Comparison of ENCODE assay signal across 20 cellular contexts in genomic region chr1:185412385-185413074, GRCh38.
DNase-seq lines count a peak whose midpoint lies in the region; ATAC-seq and TF ChIP-seq lines count a peak whose summit lies in the region.
"Had no signal": no experiment of that assay in that cellular context is flagged by ENCODE, and none has a peak within 500 bp of the region (broad histone marks: within the 10 kb centered on the region; RNA-seq: fewer than 3 reads in every experiment).

No MANE protein-coding gene starts in this region.

- peak overlapping the region; percentile 23 for H3K27ac Mint-ChIP-seq in activated CD4-positive, alpha-beta T cell treated with anti-CD3 and anti-CD28 coated beads, Interleukin-2, amount 10 ng/mL, durations not matched to agents 24 days and 14 days
- H3K27ac Mint-ChIP-seq: activated CD4-positive, alpha-beta T cell treated with anti-CD3 and anti-CD28 coated beads, Interleukin-2, amount 10 ng/mL, durations not matched to agents 7 days and 5 days; type B pancreatic cell had no signal

- CTCF ChIA-PET in RWPE1 (lab: Yijun Ruan, JAX): no interaction called here

- peak; percentile 53 for DNase-seq in activated CD4-positive, alpha-beta T cell treated with anti-CD3 and anti-CD28 coated beads, Interleukin-2, amount 10 ng/mL, durations not matched to agents 24 days and 14 days
- no peak for DNase-seq in activated CD4-positive, alpha-beta T cell treated with anti-CD3 and anti-CD28 coated beads, Interleukin-2, amount 50 U/mL, for 1 hour
- DNase-seq in RWPE1 (ENCODE audit: low spot score) (peak; percentile 48), esophagus squamous epithelium (lab: John Stamatoyannopoulos, UW) (no peak), suprapubic skin (ENCODE audit: low spot score in 2 of 2) (peak; percentile 71 to 81), Right ventricle myocardium superior (no peak), anterior cingulate cortex (lab: John Stamatoyannopoulos, UW) (no peak)
- DNase-seq in stimulated activated CD8-positive, alpha-beta memory T cell treated with anti-CD3 and anti-CD28 coated beads, Interleukin-4, amount 100 ng/mL, for 48 hours: no peak
- DNase-seq: 8988T; activated CD4-positive, alpha-beta T cell treated with anti-CD3 and anti-CD28 coated beads, Interleukin-2, amount 10 ng/mL, durations not matched to agents 7 days and 5 days; activated T-cell treated with anti-CD3 and anti-CD28 coated beads, Interleukin-2, amount 50 U/mL, for 48 hours; adrenal gland; DMS153; KG1; NCI-H1105 treated with DMSO at 0.1 percent for 48 hours; NCI-H226; stimulated activated CD4-positive, alpha-beta T cell treated with anti-CD3 and anti-CD28 coated beads, Interleukin-1b, Interleukin-23, amount 100 ng/mL, for 48 hours had no signal

- H3K4me1 ChIP-seq in esophagus squamous epithelium: peaks cover 5 to 39% (median 11%) of the 10 kb centered on the region in 3 donors
- H3K4me1 ChIP-seq in suprapubic skin: peaks cover 35% of the 10 kb centered on the region
- H3K4me1 ChIP-seq: adrenal gland, right atrium auricular region had no signal

- TF ChIP-seq EP300 in suprapubic skin (IDR thresholded peaks at IDR 0.05): no peak

- peaks cover 24% of the 10 kb centered on the region for H3K9me3 Mint-ChIP-seq in activated CD4-positive, alpha-beta T cell treated with anti-CD3 and anti-CD28 coated beads, Interleukin-2, amount 10 ng/mL, durations not matched to agents 24 days and 14 days
- H3K9me3 Mint-ChIP-seq: type B pancreatic cell had no signal

- H3K36me3 ChIP-seq in esophagus squamous epithelium (no peaks in the 10 kb centered on the region), suprapubic skin (no peaks in the 10 kb centered on the region)
- H3K36me3 ChIP-seq: adrenal gland, right atrium auricular region had no signal

- H3K27me3 ChIP-seq in esophagus squamous epithelium: no peaks in the 10 kb centered on the region
- H3K27me3 ChIP-seq in suprapubic skin: no peaks in the 10 kb centered on the region
- H3K27me3 ChIP-seq: adrenal gland, right atrium auricular region had no signal

- peaks cover 21% of the 10 kb centered on the region for H3K4me1 Mint-ChIP-seq in activated CD4-positive, alpha-beta T cell treated with anti-CD3 and anti-CD28 coated beads, Interleukin-2, amount 10 ng/mL, durations not matched to agents 24 days and 14 days

- H3K27ac ChIP-seq in RWPE1 (peak overlapping the region; percentile 90), esophagus squamous epithelium (peak overlapping the region; percentile 66 to 90 (median 76)), suprapubic skin (peak overlapping the region; percentile 68)
- H3K27ac ChIP-seq: adrenal gland, C4-2B, right atrium auricular region had no signal

- peaks cover 1% of the 10 kb centered on the region for H3K27me3 Mint-ChIP-seq in activated CD4-positive, alpha-beta T cell treated with anti-CD3 and anti-CD28 coated beads, Interleukin-2, amount 10 ng/mL, durations not matched to agents 24 days and 14 days
- H3K27me3 Mint-ChIP-seq: activated CD4-positive, alpha-beta T cell treated with anti-CD3 and anti-CD28 coated beads, Interleukin-2, amount 10 ng/mL, durations not matched to agents 7 days and 5 days; type B pancreatic cell had no signal

- no peak for TF ChIP-seq POLR2A in esophagus squamous epithelium (IDR thresholded peaks at IDR 0.05)
- no peak for TF ChIP-seq POLR2A in suprapubic skin (IDR thresholded peaks at IDR 0.05)

- no peak overlapping the region for H3K4me3 ChIP-seq in esophagus squamous epithelium
- no peak overlapping the region for H3K4me3 ChIP-seq in suprapubic skin
- H3K4me3 ChIP-seq: adrenal gland, right atrium auricular region had no signal

- no peak for ATAC-seq in Right ventricle myocardium superior (ENCODE audit: poor library complexity)

- H3K9me3 ChIP-seq in esophagus squamous epithelium (no peaks in the 10 kb centered on the region), suprapubic skin (no peaks in the 10 kb centered on the region)
- H3K9me3 ChIP-seq: adrenal gland, right atrium auricular region had no signal

- intact Hi-C loops in activated CD4-positive, alpha-beta T cell treated with anti-CD3 and anti-CD28 coated beads, Interleukin-2, amount 10 ng/mL, durations not matched to agents 24 days and 14 days (cut with micrococcal nuclease): no loop called here
- intact Hi-C loops in esophagus squamous epithelium (cut with DNase I) (no loop called here), Right ventricle myocardium superior (cut with DNase I) (no loop called here)

- POLR2A ChIA-PET in RWPE1 (lab: Yijun Ruan, JAX; ENCODE audit: low non-redundant PET): no interaction called here

- WGBS in esophagus squamous epithelium, 2 donors: 33 to 50% methylated on average over 7 of the region's 7 CpGs
- WGBS in suprapubic skin: 49% methylated on average over 7 of the region's 7 CpGs

- TF ChIP-seq CTCF in RWPE1 (conservative IDR thresholded peaks at IDR 0.05; ENCODE audit: low read depth) (no peak), esophagus squamous epithelium (IDR thresholded peaks at IDR 0.05) (peak in 1 of 6 experiments; percentile 9), suprapubic skin (IDR thresholded peaks at IDR 0.05) (no peak)

- H3K4me3 Mint-ChIP-seq in activated CD4-positive, alpha-beta T cell treated with anti-CD3 and anti-CD28 coated beads, Interleukin-2, amount 10 ng/mL, durations not matched to agents 24 days and 14 days: no peak overlapping the region
- H3K4me3 Mint-ChIP-seq: activated CD4-positive, alpha-beta T cell treated with anti-CD3 and anti-CD28 coated beads, Interleukin-2, amount 10 ng/mL, durations not matched to agents 7 days and 5 days; type B pancreatic cell had no signal

- peaks cover 6% of the 10 kb centered on the region for H3K36me3 Mint-ChIP-seq in activated CD4-positive, alpha-beta T cell treated with anti-CD3 and anti-CD28 coated beads, Interleukin-2, amount 10 ng/mL, durations not matched to agents 24 days and 14 days (ENCODE audit: low read depth)
- H3K36me3 Mint-ChIP-seq: type B pancreatic cell had no signal

Comparison
In these comparisons a context has a peak if more than half of its experiments do, and no peak if none do; other contexts are left out.
1. DNase-seq: peak in activated CD4-positive, alpha-beta T cell treated with anti-CD3 and anti-CD28 coated beads, Interleukin-2, amount 10 ng/mL, durations not matched to agents 24 days and 14 days (single experiment), RWPE1 (single experiment) and suprapubic skin (2 of 2); none in activated CD4-positive, alpha-beta T cell treated with anti-CD3 and anti-CD28 coated beads, Interleukin-2, amount 50 U/mL, for 1 hour (single experiment), esophagus squamous epithelium (single experiment), Right ventricle myocardium superior (single experiment), anterior cingulate cortex (0 of 58) and stimulated activated CD8-positive, alpha-beta memory T cell treated with anti-CD3 and anti-CD28 coated beads, Interleukin-4, amount 100 ng/mL, for 48 hours (single experiment).
2. Peak in every context shown above with its lines, with median percentiles within 50 percentile points of each other: H3K27ac ChIP-seq.